In the genomic region with DNA sequence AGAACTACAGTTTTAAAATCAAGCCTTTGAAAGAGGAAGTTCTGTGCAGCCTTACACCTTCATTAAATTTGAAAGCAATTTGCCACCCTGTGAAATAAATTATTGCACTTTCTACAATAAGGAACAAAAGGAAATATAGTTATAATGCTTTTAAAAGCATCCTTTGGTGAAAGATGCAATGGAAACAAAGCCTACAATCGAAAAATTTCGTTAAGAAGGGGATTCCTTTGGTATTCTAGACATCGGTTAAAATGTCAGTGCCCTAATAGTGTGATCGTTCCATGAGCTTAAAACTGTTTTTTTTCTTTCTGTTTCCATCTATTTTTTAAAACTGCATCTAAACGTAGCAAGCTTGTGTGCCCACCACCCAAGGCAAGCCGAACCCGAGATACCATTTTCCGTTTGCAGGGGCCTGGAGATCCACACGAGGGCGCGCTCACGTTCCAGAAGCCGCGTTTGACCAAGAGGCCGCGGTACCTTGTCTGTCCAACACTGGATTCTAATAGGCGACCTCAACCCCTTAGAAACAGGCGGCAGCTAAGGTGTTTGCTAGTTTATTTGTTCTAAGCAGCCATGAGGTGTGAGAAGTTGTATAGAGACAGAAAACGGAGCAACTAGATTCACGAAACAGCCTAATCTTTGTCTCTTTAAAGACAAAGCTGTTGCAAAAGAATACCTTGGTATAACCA, we compare ENCODE assay signal across 8 cellular contexts. TPM values are rescaled to one million over a fixed set of nuclear protein-coding genes. Genes with fewer than 3 reads are reported as not detected.
DNase-seq lines count a peak whose midpoint lies in the region; ATAC-seq and TF ChIP-seq lines count a peak whose summit lies in the region.

No MANE protein-coding gene starts in this region.

- H3K4me1 ChIP-seq in prostate gland (replicated peaks): no peaks in the 10 kb centered on the region
- H3K4me1 ChIP-seq in CD8-positive, alpha-beta memory T cell (ENCODE audit: insufficient read depth, low read length): no peaks in the 10 kb centered on the region

- intact Hi-C loops in prostate gland (cut with DNase I): no loop called here

- H3K4me3 Mint-ChIP-seq in CD8-positive, alpha-beta memory T cell: peak overlapping the region in 1 of 7 donors; percentile 29

- peak overlapping the region in 2 of 8 donors; percentile 26 to 84 for H3K27ac Mint-ChIP-seq in CD8-positive, alpha-beta memory T cell

- peaks cover 83 to 86% of the 10 kb centered on the region in 2 donors for H3K27me3 Mint-ChIP-seq in CD8-positive, alpha-beta memory T cell

- H3K36me3 ChIP-seq in prostate gland: no peaks in the 10 kb centered on the region
- no peaks in the 10 kb centered on the region for H3K36me3 ChIP-seq in CD8-positive, alpha-beta memory T cell (ENCODE audit: insufficient read depth, low read length)

- ATAC-seq in GM21515 (IDR thresholded peaks at IDR 0.05; ENCODE audit: unreplicated experiment): no peak

- POLR2A ChIA-PET in AG04449 (lab: Yijun Ruan, JAX): no interaction called here
- POLR2A ChIA-PET in CD8-positive, alpha-beta memory T cell (lab: Charles Lee): no interaction called here

- WGBS in prostate gland: 17% methylated on average over 20 of the region's 20 CpGs

- H3K27ac ChIP-seq in prostate gland: peak overlapping the region in 1 of 2 donors; percentile 4
- H3K27ac ChIP-seq in CD8-positive, alpha-beta memory T cell (ENCODE audit: low read depth, low read length): no peak overlapping the region

- H3K4me3 ChIP-seq in AG04449 (ENCODE audit: low read depth, low read length) (no peak overlapping the region), choroid plexus epithelial cell (ENCODE audit: low read depth, low read length) (no peak overlapping the region), prostate gland (no peak overlapping the region)
- H3K4me3 ChIP-seq in CD8-positive, alpha-beta memory T cell (ENCODE audit: low read length): no peak overlapping the region

- no peaks in the 10 kb centered on the region for H3K36me3 Mint-ChIP-seq in CD8-positive, alpha-beta memory T cell

- no peaks in the 10 kb centered on the region for H3K9me3 ChIP-seq in prostate gland
- no peaks in the 10 kb centered on the region for H3K9me3 ChIP-seq in CD8-positive, alpha-beta memory T cell (ENCODE audit: low read length)

- CTCF ChIA-PET in AG04449 (lab: Yijun Ruan, JAX): interaction anchor here (0.6 to 9.0 kb wide), 36 partner anchors 9 to 1052 kb away, joined by 3 to 73 read pairs (median 4); partner anchors contain the start of gene HOXD9
- CTCF ChIA-PET in CD8-positive, alpha-beta memory T cell (lab: Charles Lee): interaction anchor here (0.9 to 2.1 kb wide), 6 partner anchors 9 to 443 kb away, joined by 3 to 9 read pairs (median 4); no protein-coding TSS in a partner anchor

- TF ChIP-seq CTCF in AG04449 (IDR thresholded peaks at IDR 0.05; ENCODE audit: insufficient read depth, low read length, missing control alignments): peak; percentile 85
- TF ChIP-seq CTCF in GM13976 (IDR thresholded peaks at IDR 0.05; ENCODE audit: borderline replicate concordance, control extremely low read depth, extremely low read depth, insufficient read depth, missing control alignments): peak; percentile 68
- TF ChIP-seq CTCF in choroid plexus epithelial cell (conservative IDR thresholded peaks at IDR 0.05; ENCODE audit: low read depth, low read length): peak; percentile 65
- TF ChIP-seq CTCF in prostate gland (IDR thresholded peaks at IDR 0.05): peak in 3 of 4 experiments; percentile 39 to 52 (median 50)

- no peak for TF ChIP-seq POLR2A in prostate gland (IDR thresholded peaks at IDR 0.05)

- peaks cover 17% of the 10 kb centered on the region for H3K27me3 ChIP-seq in prostate gland (replicated peaks; ENCODE audit: insufficient read depth)
- H3K27me3 ChIP-seq in CD8-positive, alpha-beta memory T cell (ENCODE audit: insufficient read depth, low read length, poor library complexity, severe bottlenecking): peaks cover 81% of the 10 kb centered on the region

- peaks cover 0 to 29% (median 8%) of the 10 kb centered on the region in 5 donors for H3K9me3 Mint-ChIP-seq in CD8-positive, alpha-beta memory T cell

- in situ Hi-C loops in GM13976 (cut with MboI; ENCODE audit: low sequenced_read_pairs, unreplicated experiment): no loop called here

- DNase-seq in AG04449 (ENCODE audit: low read depth, low spot score): no peak
- peak; percentile 72 for DNase-seq in GM13976 (ENCODE audit: low spot score)
- peak; percentile 86 for DNase-seq in NCI-H510A treated with DMSO at 0.1 percent for 48 hours (lab: John Stamatoyannopoulos, UW)
- peak; percentile 31 for DNase-seq in choroid plexus epithelial cell (ENCODE audit: low read depth)
- no peak for DNase-seq in prostate gland (ENCODE audit: low spot score)
- DNase-seq in stimulated activated CD4-positive, alpha-beta T cell treated with anti-CD3 and anti-CD28 coated beads, Interleukin-4, amount 100 ng/mL, for 24 hours: no peak
- DNase-seq in CD8-positive, alpha-beta memory T cell: no peak

- peaks cover 13 to 23% (median 19%) of the 10 kb centered on the region in 3 donors for H3K4me1 Mint-ChIP-seq in CD8-positive, alpha-beta memory T cell

RNA-seq across cellular contexts. Expression of gene HOXD11, which starts 4.0 kb away (rescaled TPM):
- 10 to 100 TPM in 1 of 2 donors, 1 to 10 TPM in 1; 8.0 to 14.9 TPM for total RNA-seq in prostate gland
- not detected for total RNA-seq in CD8-positive, alpha-beta memory T cell
- polyA plus RNA-seq in CD8-positive, alpha-beta memory T cell: not detected

RNA-seq across cellular contexts. Expression of gene HOXD10, which starts 5.5 kb away (rescaled TPM):
- 10 to 100 TPM; 10.4 to 32.5 TPM for total RNA-seq in prostate gland
- total RNA-seq in CD8-positive, alpha-beta memory T cell: not detected
- polyA plus RNA-seq in CD8-positive, alpha-beta memory T cell: not detected

RNA-seq across cellular contexts. Expression of gene HOXD9, which starts 11.4 kb away (rescaled TPM):
- 10 to 100 TPM in 1 of 2 donors, 1 to 10 TPM in 1; 5.9 to 29.1 TPM for total RNA-seq in prostate gland
- not detected for total RNA-seq in CD8-positive, alpha-beta memory T cell
- not detected for polyA plus RNA-seq in CD8-positive, alpha-beta memory T cell

RNA-seq across cellular contexts. Expression of gene HOXD12, which starts 11.5 kb away (rescaled TPM):
- total RNA-seq in prostate gland: under 1 TPM in 1 of 2 donors, not detected in 1; 0.36 TPM
- not detected for total RNA-seq in CD8-positive, alpha-beta memory T cell
- polyA plus RNA-seq in CD8-positive, alpha-beta memory T cell: not detected

RNA-seq across cellular contexts. Expression of gene HOXD8, which starts 18.4 kb away (rescaled TPM):
- total RNA-seq in prostate gland: 10 to 100 TPM; 10.4 to 30.8 TPM
- not detected for total RNA-seq in CD8-positive, alpha-beta memory T cell
- not detected for polyA plus RNA-seq in CD8-positive, alpha-beta memory T cell

Comparison
In these comparisons a context has a peak if more than half of its experiments do, and no peak if none do; other contexts are left out.
1. DNase-seq: peak in GM13976 (single experiment), NCI-H510A treated with DMSO at 0.1 percent for 48 hours (single experiment) and choroid plexus epithelial cell (single experiment); none in AG04449 (single experiment), prostate gland (single experiment), stimulated activated CD4-positive, alpha-beta T cell treated with anti-CD3 and anti-CD28 coated beads, Interleukin-4, amount 100 ng/mL, for 24 hours (single experiment) and CD8-positive, alpha-beta memory T cell (0 of 5).
2. RNA of gene HOXD11, which starts 4.0 kb away (total RNA-seq): 8.0 to 14.9 TPM in prostate gland; not detected in CD8-positive, alpha-beta memory T cell; every median in the first group is over 4 times any median in the second.
3. RNA of gene HOXD10, which starts 5.5 kb away (total RNA-seq): 10.4 to 32.5 TPM in prostate gland; not detected in CD8-positive, alpha-beta memory T cell; every median in the first group is over 10 times any median in the second.
4. RNA of gene HOXD9, which starts 11.4 kb away (total RNA-seq): 5.9 to 29.1 TPM in prostate gland; not detected in CD8-positive, alpha-beta memory T cell; every median in the first group is over 4 times any median in the second.
5. Peak in every context shown above with its lines, with median percentiles within 50 percentile points of each other: CTCF ChIP-seq.